2 cellular contexts compared by ENCODE assay signal in the genomic region with DNA sequence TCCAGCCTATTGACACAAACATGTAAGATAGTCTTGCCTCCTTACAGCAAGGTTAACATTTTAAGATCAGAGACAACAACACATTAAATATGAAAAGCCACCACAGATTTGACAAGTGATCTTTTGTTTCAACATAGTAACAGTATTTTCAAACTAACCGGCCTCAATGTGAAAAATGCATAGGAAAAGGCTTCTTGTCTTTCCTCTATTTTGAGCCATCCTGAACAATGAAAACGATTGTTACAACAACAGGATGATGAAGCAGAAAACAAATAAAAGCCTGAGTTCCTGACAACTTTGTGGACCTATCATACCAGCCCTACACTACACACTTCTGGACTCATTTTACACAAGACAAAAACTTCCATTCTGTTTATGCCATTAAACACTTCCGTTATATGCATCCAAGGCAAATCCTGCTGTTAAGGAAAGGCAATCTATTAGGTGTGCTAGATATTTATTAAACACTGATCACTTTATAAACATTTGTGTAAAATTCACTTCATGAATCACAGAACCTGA.
TF ChIP-seq lines count a peak whose summit lies in the region.

No MANE protein-coding gene starts in this region.

TF ChIP-seq in A549, 52 proteins besides CTCF, POLR2A, EP300 and RAD21:
- no peak for TF ChIP-seq RFX5 (IDR thresholded peaks at IDR 0.05)
- no peak for TF ChIP-seq EHMT2 (IDR thresholded peaks at IDR 0.05; ENCODE audit: low read depth)
- TF ChIP-seq HOXB5 (CRISPR knock-in tag; IDR thresholded peaks at IDR 0.05): no peak
- TF ChIP-seq EHF (CRISPR knock-in tag; IDR thresholded peaks at IDR 0.05): no peak
- no peak for TF ChIP-seq BHLHE40 (IDR thresholded peaks at IDR 0.05; ENCODE audit: low read depth, low read length)
- TF ChIP-seq PHF8 (IDR thresholded peaks at IDR 0.05; ENCODE audit: borderline replicate concordance, low read depth): no peak
- no peak for TF ChIP-seq RARB (CRISPR knock-in tag; IDR thresholded peaks at IDR 0.05)
- no peak for TF ChIP-seq ZC3H11A (IDR thresholded peaks at IDR 0.05)
- no peak for TF ChIP-seq CBX8 (IDR thresholded peaks at IDR 0.05)
- no peak for TF ChIP-seq POLR2AphosphoS2 (conservative IDR thresholded peaks at IDR 0.05; ENCODE audit: low read length)
- no peak for TF ChIP-seq BCL3 (IDR thresholded peaks at IDR 0.05)
- TF ChIP-seq, protein P1, sequence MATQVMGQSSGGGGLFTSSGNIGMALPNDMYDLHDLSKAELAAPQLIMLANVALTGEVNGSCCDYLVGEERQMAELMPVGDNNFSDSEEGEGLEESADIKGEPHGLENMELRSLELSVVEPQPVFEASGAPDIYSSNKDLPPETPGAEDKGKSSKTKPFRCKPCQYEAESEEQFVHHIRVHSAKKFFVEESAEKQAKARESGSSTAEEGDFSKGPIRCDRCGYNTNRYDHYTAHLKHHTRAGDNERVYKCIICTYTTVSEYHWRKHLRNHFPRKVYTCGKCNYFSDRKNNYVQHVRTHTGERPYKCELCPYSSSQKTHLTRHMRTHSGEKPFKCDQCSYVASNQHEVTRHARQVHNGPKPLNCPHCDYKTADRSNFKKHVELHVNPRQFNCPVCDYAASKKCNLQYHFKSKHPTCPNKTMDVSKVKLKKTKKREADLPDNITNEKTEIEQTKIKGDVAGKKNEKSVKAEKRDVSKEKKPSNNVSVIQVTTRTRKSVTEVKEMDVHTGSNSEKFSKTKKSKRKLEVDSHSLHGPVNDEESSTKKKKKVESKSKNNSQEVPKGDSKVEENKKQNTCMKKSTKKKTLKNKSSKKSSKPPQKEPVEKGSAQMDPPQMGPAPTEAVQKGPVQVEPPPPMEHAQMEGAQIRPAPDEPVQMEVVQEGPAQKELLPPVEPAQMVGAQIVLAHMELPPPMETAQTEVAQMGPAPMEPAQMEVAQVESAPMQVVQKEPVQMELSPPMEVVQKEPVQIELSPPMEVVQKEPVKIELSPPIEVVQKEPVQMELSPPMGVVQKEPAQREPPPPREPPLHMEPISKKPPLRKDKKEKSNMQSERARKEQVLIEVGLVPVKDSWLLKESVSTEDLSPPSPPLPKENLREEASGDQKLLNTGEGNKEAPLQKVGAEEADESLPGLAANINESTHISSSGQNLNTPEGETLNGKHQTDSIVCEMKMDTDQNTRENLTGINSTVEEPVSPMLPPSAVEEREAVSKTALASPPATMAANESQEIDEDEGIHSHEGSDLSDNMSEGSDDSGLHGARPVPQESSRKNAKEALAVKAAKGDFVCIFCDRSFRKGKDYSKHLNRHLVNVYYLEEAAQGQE (IDR thresholded peaks at IDR 0.05): no peak
- TF ChIP-seq CHD2 (IDR thresholded peaks at IDR 0.05; ENCODE audit: low read length, partially characterized antibody): no peak

TF ChIP-seq in H1, 55 proteins besides CTCF, POLR2A, EP300 and RAD21:
- TF ChIP-seq NRF1 (IDR thresholded peaks at IDR 0.05; ENCODE audit: low read depth, low read length) (no peak), KDM5A (IDR thresholded peaks at IDR 0.05; ENCODE audit: low read length) (no peak), MAFK (IDR thresholded peaks at IDR 0.05; ENCODE audit: low read depth, low read length) (no peak), FOSL1 (IDR thresholded peaks at IDR 0.05; ENCODE audit: insufficient read depth, low read depth, low read length) (no peak), EZH2 (IDR thresholded peaks at IDR 0.05; ENCODE audit: low read depth, low read length, severe bottlenecking) (no peak), KDM4A (IDR thresholded peaks at IDR 0.05; ENCODE audit: low read depth, low read length, severe bottlenecking) (no peak), TAF7 (optimal IDR thresholded peaks at IDR 0.05; ENCODE audit: borderline replicate concordance, low read depth, low read length) (no peak), CHD2 (IDR thresholded peaks at IDR 0.05; ENCODE audit: low read length) (no peak), RBBP5 (IDR thresholded peaks at IDR 0.05; ENCODE audit: borderline replicate concordance, low read depth, low read length) (no peak), YY1 (IDR thresholded peaks at IDR 0.05; ENCODE audit: low read depth, low read length) (no peak), RXRA (IDR thresholded peaks at IDR 0.05; ENCODE audit: insufficient read depth, low read depth, low read length) (no peak), ATF2 (IDR thresholded peaks at IDR 0.05; ENCODE audit: low read length) (no peak)
